ENCODE assay signal across 22 cellular contexts in the genomic region with DNA sequence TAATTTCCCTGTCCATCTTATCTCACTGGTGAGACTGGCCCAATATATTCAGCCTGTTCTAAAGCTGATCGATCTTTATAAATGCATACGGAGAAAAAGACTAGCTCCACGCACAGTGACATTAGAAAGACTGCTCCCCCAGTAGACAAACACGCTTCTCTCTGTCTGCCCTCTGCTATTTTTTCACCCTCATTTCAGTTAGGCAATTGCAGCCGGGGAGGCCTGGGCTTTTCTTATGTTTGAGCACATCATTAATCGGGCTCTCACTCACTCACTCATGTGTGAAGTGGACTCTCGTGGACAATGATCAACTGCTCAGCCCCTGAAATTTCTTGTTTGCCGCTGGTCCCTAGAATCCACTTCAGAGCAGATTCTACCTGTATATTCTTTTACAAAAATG.
A peak's percentile ranks its signal among the peaks of the same experiment; 100 is the strongest.
DNase-seq lines count a peak whose midpoint lies in the region; ATAC-seq and TF ChIP-seq lines count a peak whose summit lies in the region.
"Had no signal": no experiment of that assay in that cellular context is flagged by ENCODE, and none has a peak within 500 bp of the region (broad histone marks: within the 10 kb centered on the region; RNA-seq: fewer than 3 reads in every experiment).

No MANE protein-coding gene starts in this region.

- peaks cover 5% of the 10 kb centered on the region for H3K4me1 Mint-ChIP-seq in nephron
- H3K4me1 Mint-ChIP-seq: stimulated activated naive CD8-positive, alpha-beta T cell treated with anti-CD3 and anti-CD28 coated beads, Interleukin-15, amount 100 ng/mL, for 72 hours; T-helper 17 cell had no signal

- H3K4me3 Mint-ChIP-seq in nephron: peak overlapping the region in 1 of 3 experiments; percentile 4
- H3K4me3 Mint-ChIP-seq: H9; stimulated activated naive CD8-positive, alpha-beta T cell treated with anti-CD3 and anti-CD28 coated beads, Interleukin-15, amount 100 ng/mL, for 72 hours; T-helper 17 cell had no signal

- H3K27ac Mint-ChIP-seq in nephron: peak overlapping the region; percentile 73 to 91 (median 83)
- H3K27ac Mint-ChIP-seq: H9; stimulated activated naive CD8-positive, alpha-beta T cell treated with anti-CD3 and anti-CD28 coated beads, Interleukin-15, amount 100 ng/mL, for 72 hours; T-helper 17 cell had no signal

- DNase-seq in DMS79 treated with DMSO at 0.1 percent for 48 hours (lab: John Stamatoyannopoulos, UW) (peak; percentile 62), NCI-H146 treated with DMSO at 0.1 percent for 48 hours (lab: John Stamatoyannopoulos, UW; ENCODE audit: unreplicated experiment) (peak; percentile 99), NCI-H748 (lab: John Stamatoyannopoulos, UW; ENCODE audit: unreplicated experiment) (peak; percentile 84), left lobe of liver (ENCODE audit: low spot score) (no peak)
- DNase-seq: ACHN; activated CD4-positive, alpha-beta T cell treated with anti-CD3 and anti-CD28 coated beads for 4 hours; activated naive CD4-positive, alpha-beta T cell treated with anti-CD3 and anti-CD28 coated beads, Interleukin-2, amount 50 U/mL, for 16 hours; activated T-cell treated with anti-CD3 and anti-CD28 coated beads, Interleukin-2, amount 50 U/mL, for 48 hours; EL; esophagus squamous epithelium; gastrocnemius medialis; H9; hypothalamus; mucosa of descending colon; NCI-H1930; stimulated activated CD4-positive, alpha-beta T cell treated with anti-CD3 and anti-CD28 coated beads, Interleukin-15, amount 100 ng/mL, for 24 hours; stimulated activated naive CD8-positive, alpha-beta T cell treated with anti-CD3 and anti-CD28 coated beads, Interleukin-15, amount 100 ng/mL, for 72 hours; T-helper 17 cell had no signal

- peaks cover 5% of the 10 kb centered on the region for H3K9me3 Mint-ChIP-seq in nephron

- H3K36me3 Mint-ChIP-seq in nephron (ENCODE audit: low read depth): peaks cover 5% of the 10 kb centered on the region

- no peaks in the 10 kb centered on the region for H3K27me3 Mint-ChIP-seq in nephron (ENCODE audit: low read depth)
- H3K27me3 Mint-ChIP-seq: stimulated activated naive CD8-positive, alpha-beta T cell treated with anti-CD3 and anti-CD28 coated beads, Interleukin-15, amount 100 ng/mL, for 72 hours; T-helper 17 cell had no signal

- ATAC-seq in left lobe of liver (no peak), HG03196 (IDR thresholded peaks at IDR 0.05; ENCODE audit: unreplicated experiment) (no peak), GM18907 (IDR thresholded peaks at IDR 0.05; ENCODE audit: unreplicated experiment) (no peak), GM21717 (IDR thresholded peaks at IDR 0.05; ENCODE audit: unreplicated experiment) (no peak)
- ATAC-seq: gastrocnemius medialis; mucosa of descending colon; stimulated activated naive CD8-positive, alpha-beta T cell treated with anti-CD3 and anti-CD28 coated beads, Interleukin-15, amount 100 ng/mL, for 72 hours; T-helper 17 cell had no signal

- no peak for TF ChIP-seq CTCF in nephron (IDR thresholded peaks at IDR 0.05; ENCODE audit: unreplicated experiment in 3 of 3)
